9 cellular contexts compared by ENCODE assay signal in the genomic region with DNA sequence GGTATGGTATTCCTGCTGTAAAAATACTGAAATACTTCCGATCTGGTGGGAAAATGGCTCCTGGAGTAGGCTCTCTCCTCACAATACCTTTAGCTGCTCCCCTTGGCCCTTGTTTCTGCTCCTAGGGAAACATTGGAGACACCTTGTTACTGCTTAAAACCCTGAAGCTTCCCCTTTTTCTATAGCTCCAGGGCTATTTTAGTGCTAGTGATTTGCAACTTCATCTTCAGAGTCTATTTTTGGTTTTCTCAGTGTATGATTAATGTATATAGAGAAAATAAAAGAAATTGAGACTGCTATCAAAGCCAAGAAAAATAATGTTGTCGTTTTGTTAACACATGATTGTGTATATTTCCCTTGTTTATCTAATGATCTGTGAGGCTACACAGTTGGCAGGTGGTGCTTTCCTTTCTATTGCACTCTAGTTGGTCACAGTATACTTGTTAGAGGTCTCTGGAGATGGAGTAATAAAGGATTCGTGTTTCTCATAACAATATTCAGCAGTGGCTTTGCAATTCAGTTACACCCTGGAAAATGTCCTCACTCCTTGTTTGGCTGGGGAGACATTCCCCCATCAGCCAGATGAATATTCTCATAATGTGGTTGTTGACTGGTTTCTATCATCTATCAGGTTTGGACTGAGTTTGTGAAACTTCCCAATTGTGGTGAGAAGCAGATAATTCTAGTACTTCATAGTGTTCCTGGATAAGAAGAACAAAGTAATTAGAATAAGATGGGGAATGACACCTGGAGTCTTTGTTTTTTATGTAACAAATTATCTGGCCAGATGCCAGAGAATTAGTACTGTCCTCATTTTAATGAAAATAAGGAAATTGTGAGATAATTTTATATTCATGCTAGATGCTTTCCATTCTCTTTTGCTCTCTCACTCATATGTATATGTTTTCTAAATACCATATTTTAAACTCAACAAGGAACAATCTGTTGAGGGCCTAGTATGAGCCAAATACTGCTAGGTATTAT. TPM values are rescaled to one million over a fixed set of nuclear protein-coding genes. Genes with fewer than 3 reads are reported as not detected.
DNase-seq lines count a peak whose midpoint lies in the region; ATAC-seq and TF ChIP-seq lines count a peak whose summit lies in the region.
"Had no signal": no experiment of that assay in that cellular context is flagged by ENCODE, and none has a peak within 500 bp of the region (broad histone marks: within the 10 kb centered on the region; RNA-seq: fewer than 3 reads in every experiment).

No MANE protein-coding gene starts in this region.

- peaks cover 28% of the 10 kb centered on the region for H3K4me1 Mint-ChIP-seq in stimulated activated effector memory CD8-positive, alpha-beta T cell treated with anti-CD3 and anti-CD28 coated beads, Interleukin-12 subunit alpha, Interleukin-12 subunit beta, amount 100 ng/mL, for 72 hours

- no peak overlapping the region for H3K27ac Mint-ChIP-seq in stimulated activated effector memory CD8-positive, alpha-beta T cell treated with anti-CD3 and anti-CD28 coated beads, Interleukin-12 subunit alpha, Interleukin-12 subunit beta, amount 100 ng/mL, for 72 hours

- TF ChIP-seq POLR2A in Peyer's patch (IDR thresholded peaks at IDR 0.05) (no peak), right lobe of liver (IDR thresholded peaks at IDR 0.05) (no peak)

- H3K4me1 ChIP-seq in Peyer's patch, result peaks cover 0 to 27% (median 0%) of the 10 kb centered on the region in 4 donors
- peaks cover 0 to 22% (median 10%) of the 10 kb centered on the region in 4 donors for H3K4me1 ChIP-seq in right lobe of liver

- H3K9me3 ChIP-seq in Peyer's patch (no peaks in the 10 kb centered on the region), right lobe of liver (no peaks in the 10 kb centered on the region)

- H3K4me3 ChIP-seq in Peyer's patch (no peak overlapping the region), right lobe of liver (no peak overlapping the region)
- H3K4me3 ChIP-seq: cardiac muscle cell had no signal

- WGBS in right lobe of liver (ENCODE audit: insufficient coverage, low coverage, low lambda C conversion rate, missing lambda C conversion rate), result 37% methylated on average over 3 of the region's 3 CpGs

- no peak for TF ChIP-seq CTCF in Peyer's patch (IDR thresholded peaks at IDR 0.05)
- TF ChIP-seq CTCF in right lobe of liver (IDR thresholded peaks at IDR 0.05), result no peak

- H3K9me3 Mint-ChIP-seq in stimulated activated effector memory CD8-positive, alpha-beta T cell treated with anti-CD3 and anti-CD28 coated beads, Interleukin-12 subunit alpha, Interleukin-12 subunit beta, amount 100 ng/mL, for 72 hours, result no peaks in the 10 kb centered on the region

- peak; percentile 71 to 84 (median 77) for ATAC-seq in right lobe of liver
- ATAC-seq in GM21526 (IDR thresholded peaks at IDR 0.05; ENCODE audit: low FRiP score, unreplicated experiment), result no peak
- no peak for ATAC-seq in stimulated activated effector memory CD8-positive, alpha-beta T cell treated with anti-CD3 and anti-CD28 coated beads, Interleukin-12 subunit alpha, Interleukin-12 subunit beta, amount 100 ng/mL, for 72 hours

- intact Hi-C loops in right lobe of liver (cut with DNase I), result no loop called here

- H3K36me3 ChIP-seq in Peyer's patch, result peaks cover 0 to 16% (median 0%) of the 10 kb centered on the region in 3 donors
- no peaks in the 10 kb centered on the region for H3K36me3 ChIP-seq in right lobe of liver
- H3K36me3 ChIP-seq: cardiac muscle cell had no signal

- peaks cover 14% of the 10 kb centered on the region for H3K36me3 Mint-ChIP-seq in stimulated activated effector memory CD8-positive, alpha-beta T cell treated with anti-CD3 and anti-CD28 coated beads, Interleukin-12 subunit alpha, Interleukin-12 subunit beta, amount 100 ng/mL, for 72 hours

- H3K27me3 ChIP-seq in Peyer's patch (no peaks in the 10 kb centered on the region), right lobe of liver (no peaks in the 10 kb centered on the region)
- H3K27me3 ChIP-seq: cardiac muscle cell had no signal

- DNase-seq in DMS153 (lab: John Stamatoyannopoulos, UW) (peak; percentile 88), NCI-H128 (lab: John Stamatoyannopoulos, UW; ENCODE audit: unreplicated experiment) (peak; percentile 77), Peyer's patch (no peak), right lobe of liver (no peak)
- no peak for DNase-seq in stimulated activated CD4-positive, alpha-beta T cell treated with anti-CD3 and anti-CD28 coated beads, Interleukin-12 subunit alpha, Interleukin-12 subunit beta, amount 100 ng/mL, for 4 hours
- DNase-seq in stimulated activated CD4-positive, alpha-beta T cell treated with anti-CD3 and anti-CD28 coated beads, Interleukin-1b, Interleukin-23, amount 100 ng/mL, for 48 hours, result no peak
- no peak for DNase-seq in stimulated activated effector memory CD8-positive, alpha-beta T cell treated with anti-CD3 and anti-CD28 coated beads, Interleukin-12 subunit alpha, Interleukin-12 subunit beta, amount 100 ng/mL, for 72 hours (ENCODE audit: low spot score in 2 of 2)

- H3K27ac ChIP-seq in Peyer's patch (peak overlapping the region in 3 of 4 donors; percentile 19 to 36 (median 34)), right lobe of liver (peak overlapping the region; percentile 2 to 45 (median 41))
- H3K27ac ChIP-seq: cardiac muscle cell had no signal

- H3K4me3 Mint-ChIP-seq in stimulated activated effector memory CD8-positive, alpha-beta T cell treated with anti-CD3 and anti-CD28 coated beads, Interleukin-12 subunit alpha, Interleukin-12 subunit beta, amount 100 ng/mL, for 72 hours, result no peak overlapping the region

RNA-seq across cellular contexts. Expression of gene CACYBP, which starts 44.8 kb away (rescaled TPM):
- total RNA-seq in Peyer's patch (100 to 1,000 TPM in 2 of 4 donors, 10 to 100 TPM in 2; 15.3 to 139 (median 89.6) TPM), right lobe of liver (10 to 100 TPM; 20.3 to 60.0 (median 31.2) TPM)

Comparison
In these comparisons a context has a peak if more than half of its experiments do, and no peak if none do; other contexts are left out.
1. DNase-seq: peak in DMS153 (single experiment) and NCI-H128 (single experiment); none in Peyer's patch (0 of 3), right lobe of liver (0 of 3), stimulated activated CD4-positive, alpha-beta T cell treated with anti-CD3 and anti-CD28 coated beads, Interleukin-12 subunit alpha, Interleukin-12 subunit beta, amount 100 ng/mL, for 4 hours (single experiment), stimulated activated CD4-positive, alpha-beta T cell treated with anti-CD3 and anti-CD28 coated beads, Interleukin-1b, Interleukin-23, amount 100 ng/mL, for 48 hours (single experiment) and stimulated activated effector memory CD8-positive, alpha-beta T cell treated with anti-CD3 and anti-CD28 coated beads, Interleukin-12 subunit alpha, Interleukin-12 subunit beta, amount 100 ng/mL, for 72 hours (0 of 2).
2. ATAC-seq: peak in right lobe of liver (4 of 4); none in GM21526 (single experiment) and stimulated activated effector memory CD8-positive, alpha-beta T cell treated with anti-CD3 and anti-CD28 coated beads, Interleukin-12 subunit alpha, Interleukin-12 subunit beta, amount 100 ng/mL, for 72 hours (single experiment).